ENCODE assay signal across 8 cellular contexts in genomic region chr1:43171312-43171875, GRCh38. TPM values are rescaled to one million over a fixed set of nuclear protein-coding genes. Genes with fewer than 3 reads are reported as not detected.
A peak's percentile ranks its signal among the peaks of the same experiment; 100 is the strongest.
DNase-seq lines count a peak whose midpoint lies in the region; ATAC-seq and TF ChIP-seq lines count a peak whose summit lies in the region.

No MANE protein-coding gene starts in this region.

- ATAC-seq in omental fat pad (ENCODE audit: low FRiP score) = no peak

- H3K4me1 ChIP-seq in DOHH2 (ENCODE audit: control insufficient read depth, low read length) = peaks cover 16% of the 10 kb centered on the region

- H3K36me3 Mint-ChIP-seq in IgD-negative memory B cell (peaks cover 2% of the 10 kb centered on the region), chondrocyte (ENCODE audit: low read depth) (peaks cover 23% of the 10 kb centered on the region)

- H3K4me2 ChIP-seq in DOHH2 (ENCODE audit: low read length) = peak overlapping the region; percentile 78

- H3K4me3 ChIP-seq in DOHH2 (ENCODE audit: low read length) = peak overlapping the region; percentile 98

- H3K27ac ChIP-seq in DOHH2 (ENCODE audit: low read depth, low read length) = no peak overlapping the region; the same call in 1 of the 2 replicates

- TF ChIP-seq CTCF in DOHH2 (IDR thresholded peaks at IDR 0.05; ENCODE audit: low read depth, low read length, poor library complexity, severe bottlenecking) (no peak), chondrocyte (IDR thresholded peaks at IDR 0.05) (no peak), omental fat pad (IDR thresholded peaks at IDR 0.05) (no peak)

- peaks cover 33% of the 10 kb centered on the region for H3K79me2 ChIP-seq in DOHH2 (ENCODE audit: control insufficient read depth, low read length)

- H3K4me3 Mint-ChIP-seq in IgD-negative memory B cell (peak overlapping the region; percentile 95 to 100 (median 98)), chondrocyte (ENCODE audit: unreplicated experiment) (peak overlapping the region; percentile 99)

- H3K27me3 Mint-ChIP-seq in IgD-negative memory B cell = peaks cover 5% of the 10 kb centered on the region
- peaks cover under 1% of the 10 kb centered on the region for H3K27me3 Mint-ChIP-seq in chondrocyte (ENCODE audit: low read depth)

- H3K9me3 Mint-ChIP-seq in IgD-negative memory B cell = no peaks in the 10 kb centered on the region
- H3K9me3 Mint-ChIP-seq in chondrocyte (ENCODE audit: low read depth) = no peaks in the 10 kb centered on the region

- H3K36me3 ChIP-seq in DOHH2 (ENCODE audit: control insufficient read depth, low read length) = peaks cover 51% of the 10 kb centered on the region

- peaks cover 12% of the 10 kb centered on the region for H3K27me3 ChIP-seq in DOHH2 (ENCODE audit: control insufficient read depth, low read length)

- peak overlapping the region; percentile 69 to 81 (median 71) for H3K27ac Mint-ChIP-seq in IgD-negative memory B cell
- peak overlapping the region; percentile 93 for H3K27ac Mint-ChIP-seq in chondrocyte (ENCODE audit: unreplicated experiment)

- H3K4me1 Mint-ChIP-seq in IgD-negative memory B cell (peaks cover 11 to 17% (median 14%) of the 10 kb centered on the region in 3 donors), chondrocyte (ENCODE audit: low read depth) (peaks cover 20% of the 10 kb centered on the region)

- DNase-seq in chondrocyte (ENCODE audit: low spot score) (no peak), myocyte (ENCODE audit: low read depth) (peak; percentile 1), NAMALWA (ENCODE audit: low spot score) (no peak), middle frontal gyrus (ENCODE audit: extremely low spot score, low spot score) (no peak), omental fat pad (ENCODE audit: low spot score) (no peak), CD1c-positive myeloid dendritic cell (ENCODE audit: extremely low spot score) (no peak)

- H3F3A ChIP-seq in DOHH2 (ENCODE audit: control insufficient read depth, insufficient read depth) = no peaks in the 10 kb centered on the region

- no peaks in the 10 kb centered on the region for H4K20me1 ChIP-seq in DOHH2 (ENCODE audit: control insufficient read depth, insufficient read depth, low read depth, low read length)

- H3K9me3 ChIP-seq in DOHH2 (ENCODE audit: control insufficient read depth, insufficient read depth, low read length) = no peaks in the 10 kb centered on the region

- no peaks in the 10 kb centered on the region for H3K9me2 ChIP-seq in DOHH2 (replicated peaks; ENCODE audit: control insufficient read depth, low read length)

RNA-seq across cellular contexts. Expression of gene EBNA1BP2, which starts 0.7 kb away (rescaled TPM):
- 52.5 TPM for polyA plus RNA-seq in IgD-negative memory B cell
- total RNA-seq in chondrocyte (34.5 to 40.7 TPM (median 36.1 TPM) in 3 replicates), myocyte (67.4 and 74.0 TPM in 2 replicates), omental fat pad (100 to 1,000 TPM in 1 of 4 donors, 10 to 100 TPM in 3; 41.5 to 110 (median 49.9) TPM)
- 78.0 TPM for polyA plus RNA-seq in myocyte (2012)

RNA-seq across cellular contexts. Expression of gene CFAP57, which starts 0.7 kb away (rescaled TPM):
- polyA plus RNA-seq in IgD-negative memory B cell = 0.14 TPM
- total RNA-seq in chondrocyte (0.10 to 0.19 TPM (median 0.15 TPM) in 3 replicates), myocyte (0.21 and 0.47 TPM in 2 replicates), omental fat pad (under 1 TPM in 2 of 4 donors, not detected in 2; 0.12 to 0.46 TPM)
- polyA plus RNA-seq in myocyte (2012) = 0.66 TPM
